Comparison of ENCODE assay signal across 9 cellular contexts in the genomic region with DNA sequence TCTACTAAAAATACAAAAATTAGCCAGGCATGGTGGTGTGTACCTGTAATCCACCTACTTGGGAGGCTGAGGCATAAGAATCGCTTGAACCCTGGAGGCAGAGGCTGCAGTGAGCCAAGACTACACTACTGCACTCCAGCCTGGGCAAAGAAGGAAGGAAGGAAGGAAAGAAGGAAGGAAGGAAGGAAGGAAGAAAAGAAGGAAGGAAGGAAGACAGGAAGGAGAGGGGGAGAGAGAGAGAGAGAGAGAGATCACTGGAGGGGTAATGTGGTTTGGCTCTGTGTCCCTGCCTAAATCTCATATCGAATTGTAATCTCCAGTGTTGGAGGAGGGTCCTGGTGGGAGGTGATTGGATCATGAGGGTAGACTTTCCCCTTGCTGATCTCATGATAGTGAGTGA.
"Had no signal": no experiment of that assay in that cellular context is flagged by ENCODE, and none has a peak within 500 bp of the region (broad histone marks: within the 10 kb centered on the region; RNA-seq: fewer than 3 reads in every experiment).

No MANE protein-coding gene starts in this region.

- H3K27ac ChIP-seq: HL-60, KMS-11 had no signal

- H3K9ac ChIP-seq: KMS-11 had no signal

- H3K4me1 Mint-ChIP-seq: IgD-negative memory B cell had no signal

- FAIRE-seq: HepG2, K562 had no signal

- H3K27ac Mint-ChIP-seq: IgD-negative memory B cell had no signal

- H3K4me2 ChIP-seq: KMS-11 had no signal

- DNase-seq: IMR-90, Karpas-422, KBM-7, KG1 had no signal

- ATAC-seq: HepG2, K562 had no signal

- H3K4me3 ChIP-seq: K562 had no signal

- H3K4me3 Mint-ChIP-seq: IgD-negative memory B cell had no signal
